ENCODE assay signal across 14 cellular contexts in genomic region chr6:70225052-70225451, GRCh38.
DNase-seq lines count a peak whose midpoint lies in the region; ATAC-seq and TF ChIP-seq lines count a peak whose summit lies in the region.
"Had no signal": no experiment of that assay in that cellular context is flagged by ENCODE, and none has a peak within 500 bp of the region (broad histone marks: within the 10 kb centered on the region; RNA-seq: fewer than 3 reads in every experiment).

No MANE protein-coding gene starts in this region.

- no peak overlapping the region for H2BK20ac ChIP-seq in H9 (ENCODE audit: low read depth, low read length, poor library complexity, severe bottlenecking)

- H3K56ac ChIP-seq in H9 (ENCODE audit: insufficient read length, low read depth, low read length) = no peak overlapping the region

- TF ChIP-seq CTCF in H9 (conservative IDR thresholded peaks at IDR 0.05) = no peak
- no peak for TF ChIP-seq CTCF in CD4-positive, alpha-beta T cell (IDR thresholded peaks at IDR 0.05)

- no peaks in the 10 kb centered on the region for H3K27me3 Mint-ChIP-seq in H9 (ENCODE audit: low read depth)
- peaks cover 15% of the 10 kb centered on the region for H3K27me3 Mint-ChIP-seq in CD4-positive, alpha-beta T cell

- no peak overlapping the region for H4K8ac ChIP-seq in H9 (replicated peaks; ENCODE audit: insufficient read length, low read depth, low read length)

- H2BK120ac ChIP-seq in H9 (ENCODE audit: low read depth, low read length, poor library complexity, severe bottlenecking) = no peak overlapping the region

- no peaks in the 10 kb centered on the region for H3K79me2 ChIP-seq in H9 (ENCODE audit: insufficient read depth, low read length)

- H3K4ac ChIP-seq in H9 (ENCODE audit: low read depth, low read length) = no peak overlapping the region

- H3K9me3 ChIP-seq in H9 (ENCODE audit: control insufficient read depth, low read depth, low read length) = no peaks in the 10 kb centered on the region
- no peaks in the 10 kb centered on the region for H3K9me3 ChIP-seq in CD4-positive, alpha-beta T cell (ENCODE audit: control insufficient read depth, low read length)
- H3K9me3 ChIP-seq: BE2C had no signal

- H4K91ac ChIP-seq in H9 (ENCODE audit: insufficient read length, low read depth, low read length) = no peak overlapping the region

- no peak overlapping the region for H3K14ac ChIP-seq in H9 (ENCODE audit: insufficient read depth, low read length)

- no peak overlapping the region for H3K4me3 Mint-ChIP-seq in H9
- no peak overlapping the region for H3K4me3 Mint-ChIP-seq in CD4-positive, alpha-beta T cell

- no peak overlapping the region for H3K18ac ChIP-seq in H9 (ENCODE audit: insufficient read length, low read depth, low read length)

- H2AFZ ChIP-seq in H9 (ENCODE audit: low read length) = no peak overlapping the region

- H3K23me2 ChIP-seq in H9 (ENCODE audit: insufficient read length, low read depth, low read length, poor library complexity, severe bottlenecking) = no peaks in the 10 kb centered on the region

- CTCF ChIA-PET in CD4-positive, alpha-beta T cell (lab: Charles Lee) = no interaction called here

- no peaks in the 10 kb centered on the region for H3K36me3 Mint-ChIP-seq in H9 (ENCODE audit: insufficient read depth in 1 of 3, low read depth in 3 of 3)
- no peaks in the 10 kb centered on the region for H3K36me3 Mint-ChIP-seq in CD4-positive, alpha-beta T cell (ENCODE audit: low read depth)

- no peak for DNase-seq in H9
- DNase-seq in RPMI7951 (ENCODE audit: low read depth) = peak; percentile 19
- no peak for DNase-seq in left cardiac atrium
- DNase-seq in putamen (ENCODE audit: low spot score) = peak; percentile 40
- no peak for DNase-seq in GM03348 (ENCODE audit: low spot score)
- DNase-seq in CD4-positive, alpha-beta T cell = no peak
- DNase-seq: BE2C, DMS153, KG1, NCI-H1048, NCI-H345, NCI-H774, RPMI8226 had no signal

- H3K27ac Mint-ChIP-seq in H9 = peak overlapping the region in 2 of 3 experiments; percentile 89; a peak in 3 of 7 replicates
- H3K27ac Mint-ChIP-seq in CD4-positive, alpha-beta T cell = no peak overlapping the region

- H2BK5ac ChIP-seq in H9 (ENCODE audit: insufficient read length, low read length) = no peak overlapping the region

- ATAC-seq in left cardiac atrium (peak; percentile 49 to 58), HG03280 (IDR thresholded peaks at IDR 0.05; ENCODE audit: unreplicated experiment) (no peak)
- no peak for ATAC-seq in CD4-positive, alpha-beta T cell (ENCODE audit: poor library complexity)

- H3K4me1 Mint-ChIP-seq in H9 = peaks cover 10 to 11% of the 10 kb centered on the region in 2 experiments
- H3K4me1 Mint-ChIP-seq in CD4-positive, alpha-beta T cell (ENCODE audit: low read depth) = no peaks in the 10 kb centered on the region

- no peak overlapping the region for H4K5ac ChIP-seq in H9 (ENCODE audit: insufficient read length, low read depth, low read length)

- intact Hi-C loops in left cardiac atrium (cut with DNase I) = no loop called here
- intact Hi-C loops in CD4-positive, alpha-beta T cell (cut with DNase I, micrococcal nuclease) = loop anchor here (10.0 kb wide), 2 partner anchors 730 to 1120 kb away; partner anchors contain the start of gene B3GAT2 (in 1 of the 2)

- H3K23ac ChIP-seq in H9 (ENCODE audit: insufficient read length, low read depth, low read length) = no peak overlapping the region

- H3T11ph ChIP-seq in H9 (ENCODE audit: low read length) = no peak overlapping the region

- H3K27me3 ChIP-seq in H9 (ENCODE audit: insufficient read depth, low read length) = no peaks in the 10 kb centered on the region
- H3K27me3 ChIP-seq in CD4-positive, alpha-beta T cell (ENCODE audit: control insufficient read depth, insufficient read depth, low read length) = no peaks in the 10 kb centered on the region

- no peak overlapping the region for H2BK12ac ChIP-seq in H9 (ENCODE audit: insufficient read length, low read depth, low read length)

- no peaks in the 10 kb centered on the region for H3K9me3 Mint-ChIP-seq in H9
- no peaks in the 10 kb centered on the region for H3K9me3 Mint-ChIP-seq in CD4-positive, alpha-beta T cell

- no peak overlapping the region for H3K9ac ChIP-seq in H9 (ENCODE audit: extremely low read depth, insufficient read length, low read length)

- H3K4me2 ChIP-seq in H9 (ENCODE audit: insufficient read depth, insufficient read length, low read length) = no peak overlapping the region

- H2AK5ac ChIP-seq in H9 (ENCODE audit: insufficient read length, low read length) = no peak overlapping the region

- WGBS in H9 (ENCODE audit: extremely low coverage, insufficient read length, low lambda C conversion rate) = no CpG with 5 or more reads among the region's 2 CpGs

- H2BK15ac ChIP-seq in H9 (ENCODE audit: low read depth, low read length) = no peak overlapping the region

- no peak overlapping the region for H3K27ac ChIP-seq in H9 (ENCODE audit: insufficient read length, low read depth, low read length)
- H3K27ac ChIP-seq in CD4-positive, alpha-beta T cell (ENCODE audit: low read depth, low read length) = no peak overlapping the region

- POLR2A ChIA-PET in CD4-positive, alpha-beta T cell (lab: Charles Lee) = no interaction called here

- H4K20me1 ChIP-seq in H9 (ENCODE audit: control insufficient read depth, insufficient read depth, insufficient read length) = no peaks in the 10 kb centered on the region

- no peaks in the 10 kb centered on the region for H3K79me1 ChIP-seq in H9 (ENCODE audit: insufficient read depth, low read depth, low read length, poor library complexity, severe bottlenecking)

- peaks cover 2% of the 10 kb centered on the region; the same call in 1 of the 2 replicates for H3K4me1 ChIP-seq in H9 (ENCODE audit: insufficient read depth, low read length)
- H3K4me1 ChIP-seq: BE2C had no signal

Comparison
In these comparisons a context has a peak if more than half of its experiments do, and no peak if none do; other contexts are left out.
1. DNase-seq: peak in RPMI7951 (single experiment) and putamen (single experiment); none in H9 (single experiment), left cardiac atrium (single experiment), GM03348 (single experiment) and CD4-positive, alpha-beta T cell (0 of 10).
2. ATAC-seq: peak in left cardiac atrium (2 of 2); none in CD4-positive, alpha-beta T cell (single experiment) and HG03280 (single experiment).
3. intact Hi-C loops: an anchor here in CD4-positive, alpha-beta T cell (10.0 kb wide); none called in left cardiac atrium.